9 cellular contexts compared by ENCODE assay signal in the genomic region with DNA sequence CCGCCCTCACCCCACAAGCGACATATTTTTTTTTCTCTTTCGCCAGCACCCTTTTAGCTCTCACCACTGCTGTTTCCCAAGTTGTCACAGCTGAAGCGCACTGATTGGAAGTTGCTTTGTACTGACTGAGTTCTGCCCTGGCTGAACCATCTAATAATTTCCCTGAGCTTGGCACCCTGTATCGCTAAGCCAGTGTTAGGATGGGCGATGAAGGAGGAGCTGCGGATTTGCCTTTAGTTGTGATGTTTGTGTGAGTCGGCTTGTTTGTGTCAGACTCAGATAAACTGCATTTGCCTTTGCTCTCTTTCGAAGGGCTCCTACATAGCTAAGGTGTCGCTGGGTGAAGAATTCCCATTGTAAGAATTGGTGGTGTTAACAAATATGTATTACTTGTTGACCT. TPM values are rescaled to one million over a fixed set of nuclear protein-coding genes. Genes with fewer than 3 reads are reported as not detected.
A peak's percentile ranks its signal among the peaks of the same experiment; 100 is the strongest.
DNase-seq lines count a peak whose midpoint lies in the region; ATAC-seq, FAIRE-seq and TF ChIP-seq lines count a peak whose summit lies in the region.
"Had no signal": no experiment of that assay in that cellular context is flagged by ENCODE, and none has a peak within 500 bp of the region (broad histone marks: within the 10 kb centered on the region; RNA-seq: fewer than 3 reads in every experiment).

No MANE protein-coding gene starts in this region.

- peaks cover 3% of the 10 kb centered on the region for H3K36me3 Mint-ChIP-seq in progenitor cell of endocrine pancreas (ENCODE audit: insufficient read depth)

- ATAC-seq in HG03442 (IDR thresholded peaks at IDR 0.05; ENCODE audit: unreplicated experiment) (no peak), HG02642 (IDR thresholded peaks at IDR 0.05; ENCODE audit: poor library complexity, unreplicated experiment) (no peak)

- H3K27ac Mint-ChIP-seq in progenitor cell of endocrine pancreas, result peak overlapping the region; percentile 23

- H3K4me1 Mint-ChIP-seq in progenitor cell of endocrine pancreas (ENCODE audit: low read depth), result peaks cover 27% of the 10 kb centered on the region

- peak overlapping the region; percentile 81 for H3K4me3 ChIP-seq in SJCRH30
- peak overlapping the region; percentile 79 for H3K4me3 ChIP-seq in fibroblast of mammary gland (ENCODE audit: control insufficient read depth, low read depth, low read length)

- peaks cover 34% of the 10 kb centered on the region for H3K27me3 Mint-ChIP-seq in progenitor cell of endocrine pancreas

- H3K36me3 ChIP-seq in SJCRH30, result no peaks in the 10 kb centered on the region

- H3K4me3 Mint-ChIP-seq in progenitor cell of endocrine pancreas (ENCODE audit: low read depth), result peak overlapping the region; percentile 86

- no peaks in the 10 kb centered on the region for H3K9me3 ChIP-seq in SJCRH30 (replicated peaks)

- peaks cover 6% of the 10 kb centered on the region; the same call in 1 of the 2 replicates for H3K4me1 ChIP-seq in SJCRH30

- H3K27me3 ChIP-seq in SJCRH30, result no peaks in the 10 kb centered on the region

- no peak overlapping the region for H3K27ac ChIP-seq in SJCRH30

- H3K9me3 Mint-ChIP-seq in progenitor cell of endocrine pancreas (ENCODE audit: low read depth), result no peaks in the 10 kb centered on the region

- TF ChIP-seq CTCF in fibroblast of mammary gland (conservative IDR thresholded peaks at IDR 0.05; ENCODE audit: control insufficient read depth, insufficient read depth, low read depth, low read length) (no peak), progenitor cell of endocrine pancreas (IDR thresholded peaks at IDR 0.05; ENCODE audit: unreplicated experiment) (no peak)

- FAIRE-seq in HTR-8/SVneo (lab: Jason Lieb, UNC), result no peak

- peak; percentile 15 for DNase-seq in EH (ENCODE audit: low read depth)
- DNase-seq in SJCRH30, result no peak
- DNase-seq in fibroblast of mammary gland (ENCODE audit: low read depth), result peak; percentile 22
- DNase-seq in progenitor cell of endocrine pancreas (ENCODE audit: low spot score, unreplicated experiment), result no peak
- no peak for DNase-seq in HTR-8/SVneo (ENCODE audit: insufficient read length, low spot score)
- no peak for DNase-seq in NCI-H510A (lab: John Stamatoyannopoulos, UW)
- DNase-seq: occipital lobe had no signal

RNA-seq across cellular contexts. Expression of a gene that starts 1.3 kb away (rescaled TPM):
- 5.9 and 6.2 TPM in 2 replicates for total RNA-seq in SJCRH30 (2014; rRNA removed; shearing (Covaris generic))
- total RNA-seq in progenitor cell of endocrine pancreas, result 18.2 and 18.3 TPM in 2 replicates

Comparison
In these comparisons a context has a peak if more than half of its experiments do, and no peak if none do; other contexts are left out.
1. DNase-seq: peak in EH (single experiment) and fibroblast of mammary gland (single experiment); none in SJCRH30 (0 of 2), progenitor cell of endocrine pancreas (single experiment), HTR-8/SVneo (single experiment) and NCI-H510A (single experiment).